10 cellular contexts compared by ENCODE assay signal in the genomic region with DNA sequence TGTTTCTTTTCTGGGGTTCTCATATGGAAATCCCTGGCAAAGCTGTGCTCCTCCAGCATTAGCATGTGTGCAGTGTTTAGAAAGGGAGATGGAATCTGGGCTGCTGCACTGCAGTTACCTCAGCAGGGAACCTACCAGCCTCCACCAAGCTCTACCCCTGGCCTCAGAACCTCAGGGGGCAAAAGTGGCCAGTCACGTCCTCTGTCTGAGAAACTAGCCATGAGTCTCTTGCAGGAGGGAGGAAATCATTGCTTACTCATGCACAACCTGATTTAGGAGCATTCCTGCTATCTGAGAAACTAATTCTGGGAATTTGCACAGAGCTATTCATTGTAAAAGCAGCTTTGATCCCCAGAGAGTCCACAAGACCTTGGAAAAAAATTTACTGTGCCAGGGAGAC.
A peak's percentile ranks its signal among the peaks of the same experiment; 100 is the strongest.
DNase-seq lines count a peak whose midpoint lies in the region; ATAC-seq and TF ChIP-seq lines count a peak whose summit lies in the region.
"Had no signal": no experiment of that assay in that cellular context is flagged by ENCODE, and none has a peak within 500 bp of the region (broad histone marks: within the 10 kb centered on the region; RNA-seq: fewer than 3 reads in every experiment).

No MANE protein-coding gene starts in this region.

- no peak overlapping the region for H3K4me3 Mint-ChIP-seq in H9
- no peak overlapping the region for H3K4me3 Mint-ChIP-seq in WTC11
- H3K4me3 Mint-ChIP-seq: activated CD4-positive, alpha-beta T cell treated with anti-CD3 and anti-CD28 coated beads, Interleukin-2, amount 10 ng/mL, durations not matched to agents 7 days and 5 days; activated naive CD8-positive, alpha-beta T cell treated with anti-CD3 and anti-CD28 coated beads, Interleukin-2, amount 10 ng/mL, durations not matched to agents 7 days and 5 days had no signal

- H3K9me3 Mint-ChIP-seq in H9: no peaks in the 10 kb centered on the region
- no peaks in the 10 kb centered on the region for H3K9me3 Mint-ChIP-seq in WTC11
- H3K9me3 Mint-ChIP-seq: activated CD4-positive, alpha-beta T cell treated with anti-CD3 and anti-CD28 coated beads, Interleukin-2, amount 10 ng/mL, durations not matched to agents 7 days and 5 days; activated naive CD8-positive, alpha-beta T cell treated with anti-CD3 and anti-CD28 coated beads, Interleukin-2, amount 10 ng/mL, durations not matched to agents 7 days and 5 days had no signal

- CTCF ChIA-PET in WTC11 (lab: Charles Lee): interaction anchor here (1.0 to 12.8 kb wide), 3 partner anchors 39 to 268 kb away, joined by 3 to 133 read pairs (median 3); no protein-coding TSS in a partner anchor

- H3K27me3 ChIP-seq in H9 (ENCODE audit: insufficient read depth, low read length): no peaks in the 10 kb centered on the region
- H3K27me3 ChIP-seq: neutrophil had no signal

- no peak overlapping the region for H2BK12ac ChIP-seq in H9 (ENCODE audit: insufficient read length, low read depth, low read length)

- H3K4ac ChIP-seq in H9 (ENCODE audit: low read depth, low read length): no peak overlapping the region

- H3T11ph ChIP-seq in H9 (ENCODE audit: low read length): no peak overlapping the region

- H2BK5ac ChIP-seq in H9 (ENCODE audit: insufficient read length, low read length): no peak overlapping the region

- no peak overlapping the region for H2AK5ac ChIP-seq in H9 (ENCODE audit: insufficient read length, low read length)

- H3K56ac ChIP-seq in H9 (ENCODE audit: insufficient read length, low read depth, low read length): no peak overlapping the region

- H3K4me3 ChIP-seq in foreskin fibroblast (ENCODE audit: low read depth in 1 of 2, low read length in 2 of 2): no peak overlapping the region

- no peaks in the 10 kb centered on the region for H4K20me1 ChIP-seq in H9 (ENCODE audit: control insufficient read depth, insufficient read depth, insufficient read length)

- no peak overlapping the region for H2BK15ac ChIP-seq in H9 (ENCODE audit: low read depth, low read length)

- no peak overlapping the region for H4K91ac ChIP-seq in H9 (ENCODE audit: insufficient read length, low read depth, low read length)

- H4K5ac ChIP-seq in H9 (ENCODE audit: insufficient read length, low read depth, low read length): no peak overlapping the region

- no peaks in the 10 kb centered on the region for H3K79me1 ChIP-seq in H9 (ENCODE audit: insufficient read depth, low read depth, low read length, poor library complexity, severe bottlenecking)

- no peaks in the 10 kb centered on the region for H3K9me3 ChIP-seq in H9 (ENCODE audit: control insufficient read depth, low read depth, low read length)
- H3K9me3 ChIP-seq: neutrophil had no signal

- H3K4me2 ChIP-seq in H9 (ENCODE audit: insufficient read depth, insufficient read length, low read length): no peak overlapping the region

- H3K27ac Mint-ChIP-seq in H9 (peak overlapping the region; percentile 92 to 94 (median 92); a peak in 6 of 7 replicates), WTC11 (peak overlapping the region; percentile 78)
- H3K27ac Mint-ChIP-seq: activated CD4-positive, alpha-beta T cell treated with anti-CD3 and anti-CD28 coated beads, Interleukin-2, amount 10 ng/mL, durations not matched to agents 7 days and 5 days; activated naive CD8-positive, alpha-beta T cell treated with anti-CD3 and anti-CD28 coated beads, Interleukin-2, amount 10 ng/mL, durations not matched to agents 7 days and 5 days had no signal

- no peaks in the 10 kb centered on the region for H3K23me2 ChIP-seq in H9 (ENCODE audit: insufficient read length, low read depth, low read length, poor library complexity, severe bottlenecking)

- no peak overlapping the region for H3K9ac ChIP-seq in H9 (ENCODE audit: extremely low read depth, insufficient read length, low read length)

- H2AFZ ChIP-seq in H9 (ENCODE audit: low read length): no peak overlapping the region

- H3K4me1 ChIP-seq in H9 (ENCODE audit: insufficient read depth, low read length): peaks cover 21% of the 10 kb centered on the region; the same call in 1 of the 2 replicates

- TF ChIP-seq CTCF in H9 (conservative IDR thresholded peaks at IDR 0.05) (no peak), WTC11 (IDR thresholded peaks at IDR 0.05) (no peak), foreskin fibroblast (IDR thresholded peaks at IDR 0.05; ENCODE audit: low read depth, low read length) (no peak)

- H3K27me3 Mint-ChIP-seq in H9 (ENCODE audit: low read depth): no peaks in the 10 kb centered on the region
- H3K27me3 Mint-ChIP-seq in WTC11 (ENCODE audit: low read depth): no peaks in the 10 kb centered on the region

- DNase-seq in H9 (no peak), WTC11 (ENCODE audit: low spot score) (no peak), foreskin fibroblast (peak; percentile 90), stromal cell of bone marrow (ENCODE audit: low read depth) (peak; percentile 84), NCI-H446 treated with DMSO at 0.1 percent for 48 hours (lab: John Stamatoyannopoulos, UW) (no peak), inferior parietal cortex (ENCODE audit: extremely low spot score) (no peak)
- DNase-seq: activated CD4-positive, alpha-beta T cell treated with anti-CD3 and anti-CD28 coated beads, Interleukin-2, amount 10 ng/mL, durations not matched to agents 7 days and 5 days; activated naive CD8-positive, alpha-beta T cell treated with anti-CD3 and anti-CD28 coated beads, Interleukin-2, amount 10 ng/mL, durations not matched to agents 7 days and 5 days had no signal

- WGBS in H9 (ENCODE audit: extremely low coverage, insufficient read length, low lambda C conversion rate): no CpG with 5 or more reads among the region's 1 CpG

- ATAC-seq in WTC11 (peak; percentile 58), GM21381 (IDR thresholded peaks at IDR 0.05; ENCODE audit: unreplicated experiment) (no peak)

- no peak overlapping the region for H3K14ac ChIP-seq in H9 (ENCODE audit: insufficient read depth, low read length)

- POLR2A ChIA-PET in WTC11 (lab: Charles Lee): no interaction called here

- H3K18ac ChIP-seq in H9 (ENCODE audit: insufficient read length, low read depth, low read length): no peak overlapping the region

- peaks cover 48 to 65% of the 10 kb centered on the region in 2 experiments for H3K4me1 Mint-ChIP-seq in H9
- H3K4me1 Mint-ChIP-seq in WTC11: peaks cover 71% of the 10 kb centered on the region

- no peak overlapping the region for H3K23ac ChIP-seq in H9 (ENCODE audit: insufficient read length, low read depth, low read length)

- peaks cover 2% of the 10 kb centered on the region; the same call in 1 of the 2 replicates for H3K79me2 ChIP-seq in H9 (ENCODE audit: insufficient read depth, low read length)

- H3K36me3 Mint-ChIP-seq in H9 (ENCODE audit: insufficient read depth in 1 of 3, low read depth in 3 of 3) (no peaks in the 10 kb centered on the region; a peak in 1 of 7 replicates), WTC11 (no peaks in the 10 kb centered on the region)
- H3K36me3 Mint-ChIP-seq: activated naive CD8-positive, alpha-beta T cell treated with anti-CD3 and anti-CD28 coated beads, Interleukin-2, amount 10 ng/mL, durations not matched to agents 7 days and 5 days had no signal

- no peak overlapping the region for H4K8ac ChIP-seq in H9 (replicated peaks; ENCODE audit: insufficient read length, low read depth, low read length)

- H2BK20ac ChIP-seq in H9 (ENCODE audit: low read depth, low read length, poor library complexity, severe bottlenecking): no peak overlapping the region

- no peak overlapping the region for H2BK120ac ChIP-seq in H9 (ENCODE audit: low read depth, low read length, poor library complexity, severe bottlenecking)

- no peak overlapping the region for H3K27ac ChIP-seq in H9 (ENCODE audit: insufficient read length, low read depth, low read length)
- H3K27ac ChIP-seq: neutrophil had no signal

TF ChIP-seq in WTC11, 78 proteins besides CTCF, POLR2A, EP300 and RAD21 (continues in another document):
- TF ChIP-seq CREB1 (CRISPR knock-in tag; IDR thresholded peaks at IDR 0.05): no peak
- TF ChIP-seq NFE2L1 (CRISPR knock-in tag; IDR thresholded peaks at IDR 0.05): no peak
- TF ChIP-seq PRRX2 (CRISPR knock-in tag; IDR thresholded peaks at IDR 0.05): no peak
- no peak for TF ChIP-seq TEAD1 (CRISPR knock-in tag; IDR thresholded peaks at IDR 0.05)
- TF ChIP-seq TP53 (CRISPR knock-in tag; IDR thresholded peaks at IDR 0.05): no peak
- TF ChIP-seq, protein P1, sequence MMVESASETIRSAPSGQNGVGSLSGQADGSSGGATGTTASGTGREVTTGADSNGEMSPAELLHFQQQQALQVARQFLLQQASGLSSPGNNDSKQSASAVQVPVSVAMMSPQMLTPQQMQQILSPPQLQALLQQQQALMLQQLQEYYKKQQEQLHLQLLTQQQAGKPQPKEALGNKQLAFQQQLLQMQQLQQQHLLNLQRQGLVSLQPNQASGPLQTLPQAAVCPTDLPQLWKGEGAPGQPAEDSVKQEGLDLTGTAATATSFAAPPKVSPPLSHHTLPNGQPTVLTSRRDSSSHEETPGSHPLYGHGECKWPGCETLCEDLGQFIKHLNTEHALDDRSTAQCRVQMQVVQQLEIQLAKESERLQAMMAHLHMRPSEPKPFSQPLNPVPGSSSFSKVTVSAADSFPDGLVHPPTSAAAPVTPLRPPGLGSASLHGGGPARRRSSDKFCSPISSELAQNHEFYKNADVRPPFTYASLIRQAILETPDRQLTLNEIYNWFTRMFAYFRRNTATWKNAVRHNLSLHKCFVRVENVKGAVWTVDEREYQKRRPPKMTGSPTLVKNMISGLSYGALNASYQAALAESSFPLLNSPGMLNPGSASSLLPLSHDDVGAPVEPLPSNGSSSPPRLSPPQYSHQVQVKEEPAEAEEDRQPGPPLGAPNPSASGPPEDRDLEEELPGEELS (CRISPR knock-in tag; IDR thresholded peaks at IDR 0.05): no peak
- TF ChIP-seq, protein P2, sequence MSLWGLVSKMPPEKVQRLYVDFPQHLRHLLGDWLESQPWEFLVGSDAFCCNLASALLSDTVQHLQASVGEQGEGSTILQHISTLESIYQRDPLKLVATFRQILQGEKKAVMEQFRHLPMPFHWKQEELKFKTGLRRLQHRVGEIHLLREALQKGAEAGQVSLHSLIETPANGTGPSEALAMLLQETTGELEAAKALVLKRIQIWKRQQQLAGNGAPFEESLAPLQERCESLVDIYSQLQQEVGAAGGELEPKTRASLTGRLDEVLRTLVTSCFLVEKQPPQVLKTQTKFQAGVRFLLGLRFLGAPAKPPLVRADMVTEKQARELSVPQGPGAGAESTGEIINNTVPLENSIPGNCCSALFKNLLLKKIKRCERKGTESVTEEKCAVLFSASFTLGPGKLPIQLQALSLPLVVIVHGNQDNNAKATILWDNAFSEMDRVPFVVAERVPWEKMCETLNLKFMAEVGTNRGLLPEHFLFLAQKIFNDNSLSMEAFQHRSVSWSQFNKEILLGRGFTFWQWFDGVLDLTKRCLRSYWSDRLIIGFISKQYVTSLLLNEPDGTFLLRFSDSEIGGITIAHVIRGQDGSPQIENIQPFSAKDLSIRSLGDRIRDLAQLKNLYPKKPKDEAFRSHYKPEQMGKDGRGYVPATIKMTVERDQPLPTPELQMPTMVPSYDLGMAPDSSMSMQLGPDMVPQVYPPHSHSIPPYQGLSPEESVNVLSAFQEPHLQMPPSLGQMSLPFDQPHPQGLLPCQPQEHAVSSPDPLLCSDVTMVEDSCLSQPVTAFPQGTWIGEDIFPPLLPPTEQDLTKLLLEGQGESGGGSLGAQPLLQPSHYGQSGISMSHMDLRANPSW (CRISPR knock-in tag; conservative IDR thresholded peaks at IDR 0.05; ENCODE audit: low read depth): no peak
- no peak for TF ChIP-seq GRHL2 (CRISPR knock-in tag; IDR thresholded peaks at IDR 0.05; ENCODE audit: insufficient replicate concordance, severe bottlenecking)

Comparison
In these comparisons a context has a peak if more than half of its experiments do, and no peak if none do; other contexts are left out.
1. DNase-seq: peak in foreskin fibroblast (2 of 2) and stromal cell of bone marrow (single experiment); none in H9 (single experiment), WTC11 (single experiment), NCI-H446 treated with DMSO at 0.1 percent for 48 hours (single experiment) and inferior parietal cortex (single experiment).